In the genomic region with DNA sequence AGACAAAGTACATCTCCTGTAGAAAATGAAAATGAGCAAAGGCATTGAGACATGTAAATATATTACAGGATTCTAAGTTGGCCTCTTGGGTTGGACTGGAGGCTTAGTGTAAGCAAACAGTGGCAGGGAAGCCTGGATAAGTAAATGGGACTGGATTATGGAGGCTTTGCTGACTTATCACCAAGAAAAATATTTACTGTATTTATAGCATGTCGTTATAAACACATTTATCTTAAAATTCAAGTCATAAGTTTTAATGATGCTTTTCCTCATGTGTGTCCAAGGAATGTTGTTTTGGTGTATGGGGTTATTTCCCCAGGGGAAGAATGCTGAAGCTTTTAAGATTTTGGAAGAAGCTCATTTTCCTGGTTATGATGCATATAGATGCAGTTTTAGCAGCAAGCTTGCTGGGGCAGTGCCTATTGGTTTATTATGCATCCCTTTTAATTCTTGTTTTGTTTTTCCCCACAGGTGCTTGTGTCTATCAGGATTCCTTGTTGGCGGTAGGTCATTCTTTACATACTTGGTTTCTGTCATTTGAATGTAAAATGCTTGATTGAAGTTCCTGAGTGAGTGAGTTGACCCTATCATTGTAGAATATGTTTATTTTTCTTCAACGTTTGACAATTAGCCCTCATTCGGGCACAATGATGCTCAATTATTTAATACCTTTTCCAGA, we compare ENCODE assay signal across 17 cellular contexts.
DNase-seq lines count a peak whose midpoint lies in the region; ATAC-seq and TF ChIP-seq lines count a peak whose summit lies in the region.
"Had no signal": no experiment of that assay in that cellular context is flagged by ENCODE, and none has a peak within 500 bp of the region (broad histone marks: within the 10 kb centered on the region; RNA-seq: fewer than 3 reads in every experiment).

No MANE protein-coding gene starts in this region.

- peak overlapping the region; percentile 9 for H3K27ac ChIP-seq in iPS-18a (ENCODE audit: low read length)

- H3K4me1 ChIP-seq in iPS-18a (ENCODE audit: control insufficient read depth, low read depth, low read length): peaks cover 38% of the 10 kb centered on the region

- H3K9ac ChIP-seq in iPS-18a (ENCODE audit: low read length): no peak overlapping the region

- no peak for ATAC-seq in HG02970 (IDR thresholded peaks at IDR 0.05; ENCODE audit: low FRiP score, unreplicated experiment)
- ATAC-seq: GM12878 had no signal

- peak; percentile 33 for DNase-seq in EH (ENCODE audit: low read depth)
- DNase-seq in HEK293T (ENCODE audit: extremely low spot score): peak; percentile 14
- peak; percentile 38 for DNase-seq in NCI-H774 (lab: John Stamatoyannopoulos, UW)
- DNase-seq in GM03348 (ENCODE audit: low spot score): no peak
- DNase-seq in 8988T: no peak
- DNase-seq in NAMALWA (ENCODE audit: low spot score): no peak
- DNase-seq: AML-193, DMS53, MG63, NCI-H1436, NCI-H2227 treated with DMSO at 0.1 percent for 48 hours, NCI-H526, SIG-M5 had no signal

- CTCF ChIA-PET in HEK293T (lab: Yijun Ruan, JAX): no interaction called here

- POLR2A ChIA-PET in HEK293T (lab: Yijun Ruan, JAX): interaction anchor here (1.1 kb wide), 1 partner anchor 8 kb away, joined by 3 read pairs; a partner anchor contains a TSS

- H3K4me3 ChIP-seq in iPS-18a (ENCODE audit: low read length): peak overlapping the region; percentile 36
- H3K4me3 ChIP-seq: GM12878, MG63 had no signal

- H3K27me3 ChIP-seq in iPS-18a (ENCODE audit: control insufficient read depth, insufficient read depth, low read length): no peaks in the 10 kb centered on the region
- H3K27me3 ChIP-seq: MG63 had no signal

- H3K36me3 ChIP-seq in iPS-18a (ENCODE audit: control insufficient read depth, low read depth, low read length): peaks cover 17% of the 10 kb centered on the region
- H3K36me3 ChIP-seq: MG63 had no signal

- no peaks in the 10 kb centered on the region for H3K9me3 ChIP-seq in iPS-18a (ENCODE audit: control insufficient read depth, low read depth, low read length)
- H3K9me3 ChIP-seq: Caco-2, MG63 had no signal

TF ChIP-seq in HEK293T, 16 proteins besides CTCF, POLR2A, EP300 and RAD21:
- TF ChIP-seq NFRKB (IDR thresholded peaks at IDR 0.05) (no peak), FOXA1 (IDR thresholded peaks at IDR 0.05) (no peak), FOXK2 (IDR thresholded peaks at IDR 0.05) (no peak), HDGF (IDR thresholded peaks at IDR 0.05; ENCODE audit: borderline replicate concordance) (no peak), ZNF384 (IDR thresholded peaks at IDR 0.05) (no peak), BHLHE40 (IDR thresholded peaks at IDR 0.05; ENCODE audit: borderline replicate concordance) (no peak), L3MBTL2 (conservative IDR thresholded peaks at IDR 0.05) (no peak)
- TF ChIP-seq, protein P1, sequence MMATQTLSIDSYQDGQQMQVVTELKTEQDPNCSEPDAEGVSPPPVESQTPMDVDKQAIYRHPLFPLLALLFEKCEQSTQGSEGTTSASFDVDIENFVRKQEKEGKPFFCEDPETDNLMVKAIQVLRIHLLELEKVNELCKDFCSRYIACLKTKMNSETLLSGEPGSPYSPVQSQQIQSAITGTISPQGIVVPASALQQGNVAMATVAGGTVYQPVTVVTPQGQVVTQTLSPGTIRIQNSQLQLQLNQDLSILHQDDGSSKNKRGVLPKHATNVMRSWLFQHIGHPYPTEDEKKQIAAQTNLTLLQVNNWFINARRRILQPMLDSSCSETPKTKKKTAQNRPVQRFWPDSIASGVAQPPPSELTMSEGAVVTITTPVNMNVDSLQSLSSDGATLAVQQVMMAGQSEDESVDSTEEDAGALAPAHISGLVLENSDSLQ (IDR thresholded peaks at IDR 0.05): 0 out of 2 replicates have a peak, but pooled peaks have one; percentile 1
TF ChIP-seq in HEK293T: peak in this region for 1.

Comparison
In these comparisons a context has a peak if more than half of its experiments do, and no peak if none do; other contexts are left out.
1. DNase-seq: peak in EH (single experiment), HEK293T (single experiment) and NCI-H774 (single experiment); none in GM03348 (single experiment), 8988T (single experiment) and NAMALWA (single experiment).